ENCODE assay signal across 1 cellular context in the genomic region with DNA sequence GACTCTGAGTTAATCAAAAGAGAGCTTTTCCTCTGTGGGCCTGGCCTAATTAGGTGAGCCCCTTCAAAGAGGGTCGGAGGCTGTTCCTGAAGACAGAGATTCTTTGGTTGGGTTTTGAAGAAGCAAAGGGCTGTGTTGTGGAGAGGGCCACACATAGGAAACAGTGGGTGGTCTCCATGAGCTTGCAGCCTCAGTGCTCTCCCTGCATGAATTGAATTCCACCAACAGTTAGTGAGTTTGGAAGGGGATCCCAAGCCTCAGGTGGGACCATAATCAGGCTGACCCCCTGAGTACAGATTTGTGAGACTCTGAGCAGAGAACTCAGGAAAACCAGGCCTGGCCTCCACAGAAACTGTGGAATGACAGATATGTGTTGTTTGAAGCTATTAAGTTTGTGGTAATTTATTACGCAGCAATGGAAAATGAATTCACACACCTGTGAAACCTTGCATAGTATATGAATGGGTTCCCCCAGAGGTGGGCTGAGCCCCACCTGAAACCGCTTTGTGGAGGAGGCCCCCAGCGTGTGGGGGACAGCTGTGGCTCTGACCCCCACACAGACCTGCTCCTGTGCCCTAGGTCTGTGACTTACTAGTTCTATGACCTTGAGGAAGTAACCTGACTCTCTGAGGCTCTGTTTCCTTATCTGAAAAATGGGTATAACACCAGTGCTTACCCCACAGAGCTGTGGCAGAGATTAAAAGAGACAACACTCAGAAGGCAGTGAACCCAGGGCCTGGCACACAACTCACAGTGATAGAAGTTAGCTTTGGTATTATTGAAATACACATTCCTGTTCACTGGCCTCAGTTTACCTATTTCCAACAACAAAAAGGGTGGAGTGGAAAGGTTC.
A peak's percentile ranks its signal among the peaks of the same experiment; 100 is the strongest.
TF ChIP-seq lines count a peak whose summit lies in the region.

No MANE protein-coding gene starts in this region.

TF ChIP-seq in HepG2, 621 proteins besides CTCF, POLR2A, EP300 and RAD21 (continued from another document):
- TF ChIP-seq ZNF710 (CRISPR knock-in tag; IDR thresholded peaks at IDR 0.05; ENCODE audit: borderline replicate concordance) (0 out of 2 replicates have a peak, but pooled peaks have one; percentile 9), ZNF792 (CRISPR knock-in tag; IDR thresholded peaks at IDR 0.05) (no peak), NCOA2 (CRISPR knock-in tag; IDR thresholded peaks at IDR 0.05) (no peak), NCOA1 (CRISPR knock-in tag; IDR thresholded peaks at IDR 0.05) (no peak), NKX3-1 (CRISPR knock-in tag; IDR thresholded peaks at IDR 0.05) (no peak), HMGXB3 (CRISPR knock-in tag; IDR thresholded peaks at IDR 0.05; ENCODE audit: borderline replicate concordance) (no peak), IRX3 (CRISPR knock-in tag; IDR thresholded peaks at IDR 0.05; ENCODE audit: borderline replicate concordance, low read depth) (no peak), ZNF318 (CRISPR knock-in tag; IDR thresholded peaks at IDR 0.05) (no peak), SMARCE1 (IDR thresholded peaks at IDR 0.05; ENCODE audit: borderline replicate concordance) (no peak), RCOR2 (CRISPR knock-in tag; IDR thresholded peaks at IDR 0.05) (peak; percentile 58; the same call in 1 of the 2 replicates), ZMYM3 (CRISPR knock-in tag; IDR thresholded peaks at IDR 0.05) (peak; percentile 95), ZNF552 (CRISPR knock-in tag; IDR thresholded peaks at IDR 0.05; ENCODE audit: borderline replicate concordance) (no peak), ZNF234 (CRISPR knock-in tag; conservative IDR thresholded peaks at IDR 0.05) (no peak), KDM2A (CRISPR knock-in tag; IDR thresholded peaks at IDR 0.05; ENCODE audit: borderline replicate concordance, low read depth) (no peak), RFXANK (CRISPR knock-in tag; IDR thresholded peaks at IDR 0.05) (no peak), ZBTB7A (CRISPR knock-in tag; IDR thresholded peaks at IDR 0.05) (no peak), IKZF5 (CRISPR knock-in tag; IDR thresholded peaks at IDR 0.05) (no peak), ZNF354B (CRISPR knock-in tag; IDR thresholded peaks at IDR 0.05) (no peak), YEATS4 (CRISPR knock-in tag; IDR thresholded peaks at IDR 0.05; ENCODE audit: borderline replicate concordance) (no peak; the same call in 1 of the 2 replicates), SNAI1 (CRISPR knock-in tag; IDR thresholded peaks at IDR 0.05; ENCODE audit: borderline replicate concordance) (peak; percentile 72; the same call in 1 of the 2 replicates), ZNF563 (CRISPR knock-in tag; IDR thresholded peaks at IDR 0.05) (no peak), MLXIP (CRISPR knock-in tag; IDR thresholded peaks at IDR 0.05; ENCODE audit: borderline replicate concordance) (no peak)
- TF ChIP-seq, protein P1, sequence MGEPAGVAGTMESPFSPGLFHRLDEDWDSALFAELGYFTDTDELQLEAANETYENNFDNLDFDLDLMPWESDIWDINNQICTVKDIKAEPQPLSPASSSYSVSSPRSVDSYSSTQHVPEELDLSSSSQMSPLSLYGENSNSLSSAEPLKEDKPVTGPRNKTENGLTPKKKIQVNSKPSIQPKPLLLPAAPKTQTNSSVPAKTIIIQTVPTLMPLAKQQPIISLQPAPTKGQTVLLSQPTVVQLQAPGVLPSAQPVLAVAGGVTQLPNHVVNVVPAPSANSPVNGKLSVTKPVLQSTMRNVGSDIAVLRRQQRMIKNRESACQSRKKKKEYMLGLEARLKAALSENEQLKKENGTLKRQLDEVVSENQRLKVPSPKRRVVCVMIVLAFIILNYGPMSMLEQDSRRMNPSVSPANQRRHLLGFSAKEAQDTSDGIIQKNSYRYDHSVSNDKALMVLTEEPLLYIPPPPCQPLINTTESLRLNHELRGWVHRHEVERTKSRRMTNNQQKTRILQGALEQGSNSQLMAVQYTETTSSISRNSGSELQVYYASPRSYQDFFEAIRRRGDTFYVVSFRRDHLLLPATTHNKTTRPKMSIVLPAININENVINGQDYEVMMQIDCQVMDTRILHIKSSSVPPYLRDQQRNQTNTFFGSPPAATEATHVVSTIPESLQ (CRISPR knock-in tag; conservative IDR thresholded peaks at IDR 0.05): no peak
- TF ChIP-seq, protein P2, sequence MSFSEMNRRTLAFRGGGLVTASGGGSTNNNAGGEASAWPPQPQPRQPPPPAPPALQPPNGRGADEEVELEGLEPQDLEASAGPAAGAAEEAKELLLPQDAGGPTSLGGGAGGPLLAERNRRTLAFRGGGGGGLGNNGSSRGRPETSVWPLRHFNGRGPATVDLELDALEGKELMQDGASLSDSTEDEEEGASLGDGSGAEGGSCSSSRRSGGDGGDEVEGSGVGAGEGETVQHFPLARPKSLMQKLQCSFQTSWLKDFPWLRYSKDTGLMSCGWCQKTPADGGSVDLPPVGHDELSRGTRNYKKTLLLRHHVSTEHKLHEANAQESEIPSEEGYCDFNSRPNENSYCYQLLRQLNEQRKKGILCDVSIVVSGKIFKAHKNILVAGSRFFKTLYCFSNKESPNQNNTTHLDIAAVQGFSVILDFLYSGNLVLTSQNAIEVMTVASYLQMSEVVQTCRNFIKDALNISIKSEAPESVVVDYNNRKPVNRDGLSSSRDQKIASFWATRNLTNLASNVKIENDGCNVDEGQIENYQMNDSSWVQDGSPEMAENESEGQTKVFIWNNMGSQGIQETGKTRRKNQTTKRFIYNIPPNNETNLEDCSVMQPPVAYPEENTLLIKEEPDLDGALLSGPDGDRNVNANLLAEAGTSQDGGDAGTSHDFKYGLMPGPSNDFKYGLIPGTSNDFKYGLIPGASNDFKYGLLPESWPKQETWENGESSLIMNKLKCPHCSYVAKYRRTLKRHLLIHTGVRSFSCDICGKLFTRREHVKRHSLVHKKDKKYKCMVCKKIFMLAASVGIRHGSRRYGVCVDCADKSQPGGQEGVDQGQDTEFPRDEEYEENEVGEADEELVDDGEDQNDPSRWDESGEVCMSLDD (CRISPR knock-in tag; IDR thresholded peaks at IDR 0.05; ENCODE audit: borderline replicate concordance): no peak
